In genomic region chr12:57581802-57582201, GRCh38 we compare ENCODE assay signal across 9 cellular contexts.
"Had no signal": no experiment of that assay in that cellular context is flagged by ENCODE, and none has a peak within 500 bp of the region (broad histone marks: within the 10 kb centered on the region; RNA-seq: fewer than 3 reads in every experiment).

No MANE protein-coding gene starts in this region.

- ATAC-seq: GM23338, HCT116 had no signal

- H3K4me3 ChIP-seq: GM23248, GM23338, HAP-1 had no signal

- H3K36me3 ChIP-seq: HAP-1 had no signal

- H3K4me1 ChIP-seq: HAP-1 had no signal

- DNase-seq: GM23248, GOT3, H7, H9, HCEC 1CT, HFFc6 had no signal

- H3K9me3 ChIP-seq: HAP-1 had no signal

- H3K27ac ChIP-seq: GM23248 had no signal
